24 cellular contexts compared by ENCODE assay signal in genomic region chr10:105149371-105149871, GRCh38.
DNase-seq lines count a peak whose midpoint lies in the region; ATAC-seq and TF ChIP-seq lines count a peak whose summit lies in the region.
"Had no signal": no experiment of that assay in that cellular context is flagged by ENCODE, and none has a peak within 500 bp of the region (broad histone marks: within the 10 kb centered on the region; RNA-seq: fewer than 3 reads in every experiment).

No MANE protein-coding gene starts in this region.

- no peak overlapping the region for H2AFZ ChIP-seq in PC-3 (ENCODE audit: low read length)
- no peak overlapping the region for H2AFZ ChIP-seq in mammary epithelial cell (ENCODE audit: low read depth, low read length)

- H4K20me1 ChIP-seq in PC-3 (ENCODE audit: low read length), result no peaks in the 10 kb centered on the region
- H4K20me1 ChIP-seq in mammary epithelial cell (ENCODE audit: insufficient read depth, low read length), result no peaks in the 10 kb centered on the region

- no peaks in the 10 kb centered on the region for H3K36me3 Mint-ChIP-seq in activated T-cell treated with anti-CD3 and anti-CD28 coated beads, Interleukin-2, amount 50 U/mL, for 4 hours (ENCODE audit: insufficient read depth)
- H3K36me3 Mint-ChIP-seq: activated CD4-positive, alpha-beta memory T cell treated with anti-CD3 and anti-CD28 coated beads for 36 hours had no signal

- H3K27ac ChIP-seq in PC-3 (ENCODE audit: low read length) (no peak overlapping the region), mammary epithelial cell (ENCODE audit: insufficient read depth, low read depth, low read length) (peak overlapping the region; percentile 48)
- H3K27ac ChIP-seq: A549, adrenal gland, upper lobe of right lung had no signal

- dilution Hi-C loops in mammary epithelial cell (cut with HindIII; ENCODE audit: low sequenced_read_pairs), result no loop called here

- no peak for ATAC-seq in PC-3
- no peak for ATAC-seq in GM21825 (IDR thresholded peaks at IDR 0.05; ENCODE audit: unreplicated experiment)
- no peak for ATAC-seq in HG03095 (IDR thresholded peaks at IDR 0.05; ENCODE audit: unreplicated experiment)
- no peak for ATAC-seq in activated T-cell treated with anti-CD3 and anti-CD28 coated beads, Interleukin-2, amount 50 U/mL, for 4 hours
- ATAC-seq: A549; naive thymus-derived CD4-positive, alpha-beta T cell; right cardiac atrium; upper lobe of right lung had no signal

- H3K9me3 ChIP-seq in PC-3 (ENCODE audit: low read length) (no peaks in the 10 kb centered on the region), mammary epithelial cell (replicated peaks; ENCODE audit: insufficient read depth, low read length) (no peaks in the 10 kb centered on the region)
- H3K9me3 ChIP-seq: A549, adrenal gland, upper lobe of right lung had no signal

- no TSS peak for BruUV-seq in PC-3 (replicated peaks; lab: Mats Ljungman, UMichigan)
- BruUV-seq in mammary epithelial cell (replicated peaks; lab: Mats Ljungman, UMichigan), result no TSS peak

- H3K4me2 ChIP-seq in PC-3 (ENCODE audit: low read length) (no peak overlapping the region), mammary epithelial cell (ENCODE audit: insufficient read depth, low read depth, low read length) (peak overlapping the region; percentile 17)
- H3K4me2 ChIP-seq: A549 had no signal

- no peaks in the 10 kb centered on the region for H3K4me1 Mint-ChIP-seq in activated T-cell treated with anti-CD3 and anti-CD28 coated beads, Interleukin-2, amount 50 U/mL, for 4 hours (ENCODE audit: low read depth)
- H3K4me1 Mint-ChIP-seq: activated B cell treated with CpG ODN at 0.5 μM for 24 hours had no signal

- H3K36me3 ChIP-seq in PC-3 (ENCODE audit: low read depth, low read length) (no peaks in the 10 kb centered on the region), mammary epithelial cell (ENCODE audit: insufficient read depth, low read length) (no peaks in the 10 kb centered on the region), kidney epithelial cell (ENCODE audit: control insufficient read depth, insufficient read depth, low read length) (no peaks in the 10 kb centered on the region)
- H3K36me3 ChIP-seq: adrenal gland, upper lobe of right lung had no signal

- no peaks in the 10 kb centered on the region for H3K9me3 Mint-ChIP-seq in activated T-cell treated with anti-CD3 and anti-CD28 coated beads, Interleukin-2, amount 50 U/mL, for 4 hours
- H3K9me3 Mint-ChIP-seq: activated CD4-positive, alpha-beta memory T cell treated with anti-CD3 and anti-CD28 coated beads for 36 hours had no signal

- in situ Hi-C loops in mammary epithelial cell (cut with MboI; ENCODE audit: low sequenced_read_pairs in 2 of 2), result no loop called here

- H3K27me3 Mint-ChIP-seq in activated T-cell treated with anti-CD3 and anti-CD28 coated beads, Interleukin-2, amount 50 U/mL, for 4 hours (ENCODE audit: low read depth), result no peaks in the 10 kb centered on the region
- H3K27me3 Mint-ChIP-seq: activated B cell treated with CpG ODN at 0.5 μM for 24 hours; activated CD4-positive, alpha-beta memory T cell treated with anti-CD3 and anti-CD28 coated beads for 36 hours; naive thymus-derived CD4-positive, alpha-beta T cell had no signal

- H3K79me2 ChIP-seq in PC-3 (ENCODE audit: low read length) (no peaks in the 10 kb centered on the region), mammary epithelial cell (ENCODE audit: insufficient read depth, low read length) (no peaks in the 10 kb centered on the region)

- H3F3A ChIP-seq in PC-3 (ENCODE audit: low read length, unreplicated experiment), result no peaks in the 10 kb centered on the region

- no peak overlapping the region for H3K9ac ChIP-seq in PC-3 (ENCODE audit: low read length)
- H3K9ac ChIP-seq in mammary epithelial cell (ENCODE audit: insufficient read depth, low read length), result no peak overlapping the region

- H3K9me2 ChIP-seq in PC-3 (replicated peaks; ENCODE audit: low read length), result no peaks in the 10 kb centered on the region

- DNase-seq in AG04449 (ENCODE audit: low read depth, low spot score), result peak; percentile 0
- peak; percentile 20 for DNase-seq in PC-3
- peak; percentile 80 for DNase-seq in mammary epithelial cell
- DNase-seq in kidney epithelial cell (ENCODE audit: low read depth), result peak; percentile 69
- no peak for DNase-seq in SHP77 treated with DMSO at 0.1 percent for 48 hours (lab: John Stamatoyannopoulos, UW)
- DNase-seq in activated T-cell treated with anti-CD3 and anti-CD28 coated beads, Interleukin-2, amount 50 U/mL, for 4 hours, result no peak
- DNase-seq: activated B cell treated with CpG ODN at 0.5 μM for 24 hours; activated CD4-positive, alpha-beta memory T cell treated with anti-CD3 and anti-CD28 coated beads for 36 hours; activated gamma-delta T cell treated with Interleukin-2 at 50 U/mL for 16 hours; adrenal gland; C1 segment of cervical spinal cord; EL; mesenchymal stem cell; MM.1S; naive thymus-derived CD4-positive, alpha-beta T cell; NCI-H1417 treated with DMSO at 0.1 percent for 48 hours; NCI-H524 treated with DMSO at 0.1 percent for 48 hours; right cardiac atrium; RPMI8226; stimulated activated CD4-positive, alpha-beta T cell treated with anti-CD3 and anti-CD28 coated beads, Interleukin-15, amount 100 ng/mL, for 24 hours; upper lobe of right lung had no signal

- intact Hi-C loops in PC-3 (cut with micrococcal nuclease) (no loop called here), mammary epithelial cell (cut with micrococcal nuclease) (loop anchor here (5.0 kb wide), 2 partner anchors 48 to 77 kb away; no protein-coding TSS in a partner anchor)

- H3K4me1 ChIP-seq in PC-3 (ENCODE audit: insufficient read depth, low read length) (no peaks in the 10 kb centered on the region), mammary epithelial cell (ENCODE audit: insufficient read depth, low read length) (peaks cover 20% of the 10 kb centered on the region)
- H3K4me1 ChIP-seq: A549, upper lobe of right lung had no signal

- CTCF ChIA-PET in AG04449 (lab: Yijun Ruan, JAX), result no interaction called here
- CTCF ChIA-PET in PC-3 (lab: Charles Lee), result no interaction called here
- CTCF ChIA-PET in mammary epithelial cell (lab: Charles Lee; ENCODE audit: low non-redundant PET), result no interaction called here

- no peak for TF ChIP-seq CTCF in AG04449 (IDR thresholded peaks at IDR 0.05; ENCODE audit: insufficient read depth, low read length, missing control alignments)
- TF ChIP-seq CTCF in PC-3 (conservative IDR thresholded peaks at IDR 0.05; ENCODE audit: low read depth, low read length), result no peak
- no peak for TF ChIP-seq CTCF in mammary epithelial cell (conservative IDR thresholded peaks at IDR 0.05 in 1 of 2, IDR thresholded peaks at IDR 0.05 in 1 of 2; ENCODE audit: extremely low read depth in 1 of 2, insufficient read depth in 1 of 2, low read depth in 1 of 2, low read length in 2 of 2)
- TF ChIP-seq CTCF in kidney epithelial cell (IDR thresholded peaks at IDR 0.05; ENCODE audit: insufficient read depth, low read length, poor library complexity, severe bottlenecking), result no peak

- POLR2A ChIA-PET in AG04449 (lab: Yijun Ruan, JAX), result no interaction called here
- POLR2A ChIA-PET in PC-3 (lab: Charles Lee; ENCODE audit: unreplicated experiment), result no interaction called here

- no peak overlapping the region for H3K4me3 ChIP-seq in AG04449 (ENCODE audit: low read depth, low read length)
- no peak overlapping the region for H3K4me3 ChIP-seq in PC-3 (ENCODE audit: low read length)
- H3K4me3 ChIP-seq in mammary epithelial cell (replicated peaks in 1 of 3; ENCODE audit: insufficient read depth in 1 of 3, low read depth in 2 of 3, low read length in 3 of 3), result no peak overlapping the region
- H3K4me3 ChIP-seq in kidney epithelial cell (ENCODE audit: low read depth, low read length), result no peak overlapping the region
- H3K4me3 ChIP-seq: A549, adrenal gland, upper lobe of right lung had no signal

- H3K27me3 ChIP-seq in PC-3 (ENCODE audit: low read length), result no peaks in the 10 kb centered on the region
- no peaks in the 10 kb centered on the region for H3K27me3 ChIP-seq in mammary epithelial cell (ENCODE audit: insufficient read depth, low read length)
- H3K27me3 ChIP-seq in kidney epithelial cell (ENCODE audit: control insufficient read depth, insufficient read depth, low read length), result no peaks in the 10 kb centered on the region
- H3K27me3 ChIP-seq: adrenal gland, upper lobe of right lung had no signal

- H3K4me3 Mint-ChIP-seq in activated T-cell treated with anti-CD3 and anti-CD28 coated beads, Interleukin-2, amount 50 U/mL, for 4 hours, result no peak overlapping the region
- H3K4me3 Mint-ChIP-seq: activated B cell treated with CpG ODN at 0.5 μM for 24 hours; activated CD4-positive, alpha-beta memory T cell treated with anti-CD3 and anti-CD28 coated beads for 36 hours; naive thymus-derived CD4-positive, alpha-beta T cell had no signal

Comparison
In these comparisons a context has a peak if more than half of its experiments do, and no peak if none do; other contexts are left out.
1. DNase-seq: peak in AG04449 (single experiment), PC-3 (single experiment), mammary epithelial cell (single experiment) and kidney epithelial cell (single experiment); none in SHP77 treated with DMSO at 0.1 percent for 48 hours (single experiment) and activated T-cell treated with anti-CD3 and anti-CD28 coated beads, Interleukin-2, amount 50 U/mL, for 4 hours (single experiment).